In genomic region chr7:107728276-107728675, GRCh38 we compare ENCODE assay signal across 18 cellular contexts. TPM values are rescaled to one million over a fixed set of nuclear protein-coding genes. Genes with fewer than 3 reads are reported as not detected.
DNase-seq lines count a peak whose midpoint lies in the region; TF ChIP-seq lines count a peak whose summit lies in the region.
"Had no signal": no experiment of that assay in that cellular context is flagged by ENCODE, and none has a peak within 500 bp of the region (broad histone marks: within the 10 kb centered on the region; RNA-seq: fewer than 3 reads in every experiment).

No MANE protein-coding gene starts in this region.

- peaks cover 34% of the 10 kb centered on the region for H3K27me3 ChIP-seq in OCI-LY3 (ENCODE audit: low read depth, low read length)
- no peaks in the 10 kb centered on the region for H3K27me3 ChIP-seq in trophoblast cell (ENCODE audit: insufficient read depth, low read length)
- H3K27me3 ChIP-seq in ovary: no peaks in the 10 kb centered on the region
- H3K27me3 ChIP-seq: BLaER1 had no signal

- no peak overlapping the region for H2AK5ac ChIP-seq in trophoblast cell (ENCODE audit: low read length)

- H3K36me3 ChIP-seq in OCI-LY3 (replicated peaks; ENCODE audit: low read depth, low read length) (no peaks in the 10 kb centered on the region), trophoblast cell (ENCODE audit: control insufficient read depth in 1 of 2, insufficient read depth in 2 of 2, low read length in 2 of 2) (no peaks in the 10 kb centered on the region), ovary (no peaks in the 10 kb centered on the region)
- H3K36me3 ChIP-seq: BLaER1 had no signal

- no peak overlapping the region for H3K23ac ChIP-seq in trophoblast cell (ENCODE audit: low read length)

- H3K4me1 ChIP-seq in OCI-LY3 (ENCODE audit: low read length) (no peaks in the 10 kb centered on the region), trophoblast cell (ENCODE audit: control insufficient read depth in 1 of 2, insufficient read depth in 2 of 2, low read length in 2 of 2) (no peaks in the 10 kb centered on the region), ovary (ENCODE audit: insufficient read depth) (no peaks in the 10 kb centered on the region)
- H3K4me1 ChIP-seq: BLaER1 had no signal

- H3K79me1 ChIP-seq in trophoblast cell (ENCODE audit: low read length): no peaks in the 10 kb centered on the region

- no peak overlapping the region for H3K14ac ChIP-seq in trophoblast cell (ENCODE audit: low read length)

- no peak overlapping the region for H3K4me2 ChIP-seq in OCI-LY3 (ENCODE audit: low read length)
- H3K4me2 ChIP-seq in trophoblast cell (ENCODE audit: low read length): no peak overlapping the region
- H3K4me2 ChIP-seq: BLaER1 had no signal

- no peaks in the 10 kb centered on the region for H3K79me2 ChIP-seq in OCI-LY3 (ENCODE audit: low read length)
- no peaks in the 10 kb centered on the region for H3K79me2 ChIP-seq in trophoblast cell (ENCODE audit: control insufficient read depth, insufficient read depth, low read length, poor library complexity)

- intact Hi-C loops in head of caudate nucleus (cut with DNase I) (loop anchor here (10.0 kb wide), 1 partner anchor 143 kb away; the partner anchor contains the start of gene BCAP29), ovary (cut with DNase I) (loop anchor here in 2 of 4 donors (5.0 to 10.0 kb wide), 3 partner anchors 163 to 933 kb away; partner anchors contain the start of genes COG5 (in 1 of the 2) and DUS4L (in 1 of the 2))

- no peak overlapping the region for H3K18ac ChIP-seq in trophoblast cell (ENCODE audit: low read length)

- TF ChIP-seq POLR2A in ovary (IDR thresholded peaks at IDR 0.05): no peak

- no peak overlapping the region for H2BK5ac ChIP-seq in trophoblast cell (ENCODE audit: low read depth, low read length, poor library complexity)

- TF ChIP-seq EP300 in ovary (IDR thresholded peaks at IDR 0.05): no peak

- no peak overlapping the region for H3K4me3 ChIP-seq in AG10803 (ENCODE audit: low read length)
- H3K4me3 ChIP-seq in OCI-LY3 (ENCODE audit: low read length): no peak overlapping the region
- no peak overlapping the region for H3K4me3 ChIP-seq in trophoblast cell (ENCODE audit: low read depth, low read length)
- no peak overlapping the region for H3K4me3 ChIP-seq in ovary
- H3K4me3 ChIP-seq: BLaER1, GM12878, GM23248 had no signal

- H3K9ac ChIP-seq in OCI-LY3 (ENCODE audit: low read length): no peak overlapping the region
- H3K9ac ChIP-seq in trophoblast cell (ENCODE audit: low read length): no peak overlapping the region
- H3K9ac ChIP-seq: BLaER1, GM23248 had no signal

- no peaks in the 10 kb centered on the region for H4K20me1 ChIP-seq in OCI-LY3 (ENCODE audit: insufficient read depth, low read length)
- H4K20me1 ChIP-seq: BLaER1 had no signal

- H4K91ac ChIP-seq in trophoblast cell (ENCODE audit: low read depth, low read length): no peak overlapping the region

- no peak overlapping the region for H3K4ac ChIP-seq in trophoblast cell (ENCODE audit: low read depth, low read length)

- no peak overlapping the region for H2BK12ac ChIP-seq in trophoblast cell (ENCODE audit: low read length)

- H3K27ac ChIP-seq in OCI-LY3 (ENCODE audit: low read length) (no peak overlapping the region), trophoblast cell (ENCODE audit: low read depth, low read length) (no peak overlapping the region), ovary (no peak overlapping the region)
- H3K27ac ChIP-seq: BLaER1, C4-2B, GM23248 had no signal

- H4K8ac ChIP-seq in trophoblast cell (ENCODE audit: low read depth, low read length): no peak overlapping the region

- H2BK120ac ChIP-seq in trophoblast cell (ENCODE audit: insufficient read depth, low read length, poor library complexity): no peak overlapping the region

- no peak overlapping the region for H4K12ac ChIP-seq in trophoblast cell (ENCODE audit: low read depth, low read length)

- H2AFZ ChIP-seq in OCI-LY3 (ENCODE audit: low read depth, low read length): 0 out of 2 replicates have a peak overlapping the region, but pooled peaks have one; percentile 6
- no peak overlapping the region for H2AFZ ChIP-seq in trophoblast cell (ENCODE audit: insufficient read depth, low read length, poor library complexity)
- H2AFZ ChIP-seq: GM23248 had no signal

- TF ChIP-seq CTCF in AG10803 (conservative IDR thresholded peaks at IDR 0.05; ENCODE audit: low read length) (no peak), OCI-LY3 (IDR thresholded peaks at IDR 0.05; ENCODE audit: low read depth, low read length) (no peak), ovary (IDR thresholded peaks at IDR 0.05) (no peak)

- H3K9me3 ChIP-seq in OCI-LY3 (ENCODE audit: insufficient read depth, low read length) (no peaks in the 10 kb centered on the region), trophoblast cell (ENCODE audit: insufficient read depth, low read depth, low read length) (no peaks in the 10 kb centered on the region), ovary (no peaks in the 10 kb centered on the region)
- H3K9me3 ChIP-seq: Caco-2 had no signal

- DNase-seq in AG10803 (ENCODE audit: low read depth) (peak; percentile 8), EH (ENCODE audit: low read depth) (peak; percentile 11), trophoblast cell (peak; percentile 97), head of caudate nucleus (no peak), ovary (no peak)
- DNase-seq: Caco-2; CD4-positive, CD25-positive, alpha-beta regulatory T cell; CD8-positive, alpha-beta T cell; DMS153; DND-41; EL; GDM1; GM23248; H9 had no signal

RNA-seq across cellular contexts. Expression of gene CBLL1, which starts 15.7 kb away (rescaled TPM):
- 28.5 and 30.0 TPM in 2 replicates for polyA plus RNA-seq in trophoblast cell (2013)
- 10 to 100 TPM; 18.4 to 36.4 (median 25.6) TPM for total RNA-seq in ovary
- 10 to 100 TPM; 12.2 to 47.1 TPM for polyA plus RNA-seq in ovary

Comparison
In these comparisons a context has a peak if more than half of its experiments do, and no peak if none do; other contexts are left out.
1. DNase-seq: peak in AG10803 (single experiment), EH (single experiment) and trophoblast cell (2 of 2); none in head of caudate nucleus (0 of 42) and ovary (0 of 5).